1 cellular context compared by ENCODE assay signal in the genomic region with DNA sequence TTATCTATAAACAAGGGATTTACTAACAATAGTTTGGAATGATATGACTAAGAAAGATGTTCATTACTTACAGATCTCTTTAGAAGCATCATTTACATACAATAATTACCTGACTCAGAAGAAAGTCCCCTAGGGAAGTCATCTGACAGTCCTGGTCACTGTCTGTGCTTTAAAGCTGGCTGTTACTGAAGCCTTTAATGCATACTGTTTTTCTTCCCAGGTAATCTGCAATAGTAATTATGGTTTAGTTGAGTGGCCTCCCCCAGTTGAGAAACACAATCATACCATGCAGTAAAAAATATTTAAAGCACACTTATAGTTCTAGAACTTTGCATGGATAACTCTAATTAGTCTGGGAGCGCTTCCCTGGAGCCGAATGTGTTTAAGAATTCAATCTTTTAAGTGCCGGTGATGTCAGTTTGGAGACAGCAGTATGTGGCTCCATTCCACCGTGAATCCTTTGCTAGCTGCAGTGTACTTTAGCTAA.
TF ChIP-seq lines count a peak whose summit lies in the region.

No MANE protein-coding gene starts in this region.

TF ChIP-seq in HEK293, 187 proteins besides CTCF, POLR2A, EP300 and RAD21 (continued from another document and continues in another):
- TF ChIP-seq ZIC2 (tag by site-specific recombination; IDR thresholded peaks at IDR 0.05) (no peak), ZNF184 (tag by site-specific recombination; IDR thresholded peaks at IDR 0.05) (no peak), ZNF747 (tag by site-specific recombination; IDR thresholded peaks at IDR 0.05) (no peak), BCL11A (tag by site-specific recombination; IDR thresholded peaks at IDR 0.05; ENCODE audit: low read depth) (peak; percentile 52; the same call in 1 of the 2 replicates), YY1 (tag by site-specific recombination; IDR thresholded peaks at IDR 0.05) (no peak), ZNF510 (tag by site-specific recombination; IDR thresholded peaks at IDR 0.05; ENCODE audit: insufficient replicate concordance) (no peak), ZNF335 (tag by site-specific recombination; conservative IDR thresholded peaks at IDR 0.05) (peak; percentile 45), RBAK (tag by site-specific recombination; IDR thresholded peaks at IDR 0.05) (no peak), ZSCAN30 (tag by site-specific recombination; IDR thresholded peaks at IDR 0.05) (peak; percentile 92), PRDM6 (tag by site-specific recombination; IDR thresholded peaks at IDR 0.05) (peak; percentile 99), ZNF701 (tag by site-specific recombination; IDR thresholded peaks at IDR 0.05) (no peak), ZNF558 (tag by site-specific recombination; IDR thresholded peaks at IDR 0.05) (no peak), ZNF239 (tag by site-specific recombination; IDR thresholded peaks at IDR 0.05) (no peak), ZNF521 (tag by site-specific recombination; IDR thresholded peaks at IDR 0.05) (no peak), ZNF596 (tag by site-specific recombination; IDR thresholded peaks at IDR 0.05) (no peak), ZNF350 (tag by site-specific recombination; IDR thresholded peaks at IDR 0.05) (no peak), SP2 (tag by site-specific recombination; IDR thresholded peaks at IDR 0.05) (no peak), ZNF660 (tag by site-specific recombination; IDR thresholded peaks at IDR 0.05) (no peak), ZNF792 (tag by site-specific recombination; IDR thresholded peaks at IDR 0.05) (no peak), ZNF549 (tag by site-specific recombination; IDR thresholded peaks at IDR 0.05) (no peak), ZNF174 (tag by site-specific recombination; IDR thresholded peaks at IDR 0.05) (no peak), ZNF501 (tag by site-specific recombination; IDR thresholded peaks at IDR 0.05) (no peak), ZNF292 (tag by site-specific recombination; IDR thresholded peaks at IDR 0.05; ENCODE audit: borderline replicate concordance, low read depth) (no peak), ZNF26 (tag by site-specific recombination; IDR thresholded peaks at IDR 0.05) (no peak), KLF8 (tag by site-specific recombination; IDR thresholded peaks at IDR 0.05) (peak; percentile 67; the same call in 1 of the 2 replicates), MEIS1 (CRISPR knock-in tag; IDR thresholded peaks at IDR 0.05; ENCODE audit: borderline replicate concordance) (no peak), PRDM10 (tag by site-specific recombination; IDR thresholded peaks at IDR 0.05) (no peak), ZNF280C (tag by site-specific recombination; IDR thresholded peaks at IDR 0.05) (no peak), ZNF248 (tag by site-specific recombination; IDR thresholded peaks at IDR 0.05) (no peak), ZNF433 (tag by site-specific recombination; IDR thresholded peaks at IDR 0.05; ENCODE audit: low read depth) (no peak), ZNF658 (tag by site-specific recombination; IDR thresholded peaks at IDR 0.05) (no peak), ZNF391 (tag by site-specific recombination; IDR thresholded peaks at IDR 0.05; ENCODE audit: borderline replicate concordance, low read depth) (no peak), ZNF140 (tag by site-specific recombination; IDR thresholded peaks at IDR 0.05) (no peak), ZNF10 (tag by site-specific recombination; IDR thresholded peaks at IDR 0.05) (no peak), ZNF155 (tag by site-specific recombination; IDR thresholded peaks at IDR 0.05) (no peak), IKZF3 (tag by site-specific recombination; IDR thresholded peaks at IDR 0.05) (peak; percentile 82; the same call in 1 of the 2 replicates), ZNF2 (tag by site-specific recombination; IDR thresholded peaks at IDR 0.05) (no peak), TRIM28 (IDR thresholded peaks at IDR 0.05; ENCODE audit: borderline replicate concordance, low read length) (peak; percentile 70; the same call in 1 of the 2 replicates), REST (tag by site-specific recombination; IDR thresholded peaks at IDR 0.05) (no peak)
- TF ChIP-seq, protein P1, sequence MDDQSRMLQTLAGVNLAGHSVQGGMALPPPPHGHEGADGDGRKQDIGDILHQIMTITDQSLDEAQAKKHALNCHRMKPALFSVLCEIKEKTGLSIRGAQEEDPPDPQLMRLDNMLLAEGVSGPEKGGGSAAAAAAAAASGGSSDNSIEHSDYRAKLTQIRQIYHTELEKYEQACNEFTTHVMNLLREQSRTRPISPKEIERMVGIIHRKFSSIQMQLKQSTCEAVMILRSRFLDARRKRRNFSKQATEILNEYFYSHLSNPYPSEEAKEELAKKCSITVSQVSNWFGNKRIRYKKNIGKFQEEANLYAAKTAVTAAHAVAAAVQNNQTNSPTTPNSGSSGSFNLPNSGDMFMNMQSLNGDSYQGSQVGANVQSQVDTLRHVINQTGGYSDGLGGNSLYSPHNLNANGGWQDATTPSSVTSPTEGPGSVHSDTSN (CRISPR knock-in tag; IDR thresholded peaks at IDR 0.05): no peak
- TF ChIP-seq, protein P2, sequence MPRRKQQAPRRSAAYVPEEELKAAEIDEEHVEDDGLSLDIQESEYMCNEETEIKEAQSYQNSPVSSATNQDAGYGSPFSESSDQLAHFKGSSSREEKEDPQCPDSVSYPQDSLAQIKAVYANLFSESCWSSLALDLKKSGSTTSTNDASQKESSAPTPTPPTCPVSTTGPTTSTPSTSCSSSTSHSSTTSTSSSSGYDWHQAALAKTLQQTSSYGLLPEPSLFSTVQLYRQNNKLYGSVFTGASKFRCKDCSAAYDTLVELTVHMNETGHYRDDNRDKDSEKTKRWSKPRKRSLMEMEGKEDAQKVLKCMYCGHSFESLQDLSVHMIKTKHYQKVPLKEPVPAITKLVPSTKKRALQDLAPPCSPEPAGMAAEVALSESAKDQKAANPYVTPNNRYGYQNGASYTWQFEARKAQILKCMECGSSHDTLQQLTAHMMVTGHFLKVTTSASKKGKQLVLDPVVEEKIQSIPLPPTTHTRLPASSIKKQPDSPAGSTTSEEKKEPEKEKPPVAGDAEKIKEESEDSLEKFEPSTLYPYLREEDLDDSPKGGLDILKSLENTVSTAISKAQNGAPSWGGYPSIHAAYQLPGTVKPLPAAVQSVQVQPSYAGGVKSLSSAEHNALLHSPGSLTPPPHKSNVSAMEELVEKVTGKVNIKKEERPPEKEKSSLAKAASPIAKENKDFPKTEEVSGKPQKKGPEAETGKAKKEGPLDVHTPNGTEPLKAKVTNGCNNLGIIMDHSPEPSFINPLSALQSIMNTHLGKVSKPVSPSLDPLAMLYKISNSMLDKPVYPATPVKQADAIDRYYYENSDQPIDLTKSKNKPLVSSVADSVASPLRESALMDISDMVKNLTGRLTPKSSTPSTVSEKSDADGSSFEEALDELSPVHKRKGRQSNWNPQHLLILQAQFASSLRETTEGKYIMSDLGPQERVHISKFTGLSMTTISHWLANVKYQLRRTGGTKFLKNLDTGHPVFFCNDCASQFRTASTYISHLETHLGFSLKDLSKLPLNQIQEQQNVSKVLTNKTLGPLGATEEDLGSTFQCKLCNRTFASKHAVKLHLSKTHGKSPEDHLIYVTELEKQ (tag by site-specific recombination; IDR thresholded peaks at IDR 0.05; ENCODE audit: borderline replicate concordance): 0 out of 2 replicates have a peak, but pooled peaks have one; percentile 39
- TF ChIP-seq, protein P3, sequence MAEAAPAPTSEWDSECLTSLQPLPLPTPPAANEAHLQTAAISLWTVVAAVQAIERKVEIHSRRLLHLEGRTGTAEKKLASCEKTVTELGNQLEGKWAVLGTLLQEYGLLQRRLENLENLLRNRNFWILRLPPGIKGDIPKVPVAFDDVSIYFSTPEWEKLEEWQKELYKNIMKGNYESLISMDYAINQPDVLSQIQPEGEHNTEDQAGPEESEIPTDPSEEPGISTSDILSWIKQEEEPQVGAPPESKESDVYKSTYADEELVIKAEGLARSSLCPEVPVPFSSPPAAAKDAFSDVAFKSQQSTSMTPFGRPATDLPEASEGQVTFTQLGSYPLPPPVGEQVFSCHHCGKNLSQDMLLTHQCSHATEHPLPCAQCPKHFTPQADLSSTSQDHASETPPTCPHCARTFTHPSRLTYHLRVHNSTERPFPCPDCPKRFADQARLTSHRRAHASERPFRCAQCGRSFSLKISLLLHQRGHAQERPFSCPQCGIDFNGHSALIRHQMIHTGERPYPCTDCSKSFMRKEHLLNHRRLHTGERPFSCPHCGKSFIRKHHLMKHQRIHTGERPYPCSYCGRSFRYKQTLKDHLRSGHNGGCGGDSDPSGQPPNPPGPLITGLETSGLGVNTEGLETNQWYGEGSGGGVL (tag by site-specific recombination; IDR thresholded peaks at IDR 0.05): no peak
